9 cellular contexts compared by ENCODE assay signal in genomic region chr5:103295424-103295823, GRCh38.
"Had no signal": no experiment of that assay in that cellular context is flagged by ENCODE, and none has a peak within 500 bp of the region (broad histone marks: within the 10 kb centered on the region; RNA-seq: fewer than 3 reads in every experiment).

No MANE protein-coding gene starts in this region.

- H3K4me3 Mint-ChIP-seq: GM23338, H9, HFFc6 had no signal

- H3K27ac Mint-ChIP-seq: GM23338, HFFc6 had no signal

- DNase-seq: GM23248, GOT3, H7, H9, HCEC 1CT, HFFc6 had no signal

- H3K9me3 Mint-ChIP-seq: GM23338, H9, HFFc6 had no signal

- H3K4me3 ChIP-seq: GM23248, GM23338, HAP-1 had no signal

- H3K27ac ChIP-seq: GM23248 had no signal

- ATAC-seq: GM23338, HCT116 had no signal
